In the genomic region with DNA sequence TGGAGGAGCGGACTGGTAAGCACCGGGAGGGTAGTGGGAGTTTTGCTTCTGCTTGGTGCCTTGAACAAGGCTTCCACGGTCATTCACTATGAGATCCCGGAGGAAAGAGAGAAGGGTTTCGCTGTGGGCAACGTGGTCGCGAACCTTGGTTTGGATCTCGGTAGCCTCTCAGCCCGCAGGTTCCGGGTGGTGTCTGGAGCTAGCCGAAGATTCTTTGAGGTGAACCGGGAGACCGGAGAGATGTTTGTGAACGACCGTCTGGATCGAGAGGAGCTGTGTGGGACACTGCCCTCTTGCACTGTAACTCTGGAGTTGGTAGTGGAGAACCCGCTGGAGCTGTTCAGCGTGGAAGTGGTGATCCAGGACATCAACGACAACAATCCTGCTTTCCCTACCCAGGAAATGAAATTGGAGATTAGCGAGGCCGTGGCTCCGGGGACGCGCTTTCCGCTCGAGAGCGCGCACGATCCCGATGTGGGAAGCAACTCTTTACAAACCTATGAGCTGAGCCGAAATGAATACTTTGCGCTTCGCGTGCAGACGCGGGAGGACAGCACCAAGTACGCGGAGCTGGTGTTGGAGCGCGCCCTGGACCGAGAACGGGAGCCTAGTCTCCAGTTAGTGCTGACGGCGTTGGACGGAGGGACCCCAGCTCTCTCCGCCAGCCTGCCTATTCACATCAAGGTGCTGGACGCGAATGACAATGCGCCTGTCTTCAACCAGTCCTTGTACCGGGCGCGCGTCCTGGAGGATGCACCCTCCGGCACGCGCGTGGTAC, we compare ENCODE assay signal across 8 cellular contexts. TPM values are rescaled to one million over a fixed set of nuclear protein-coding genes. Genes with fewer than 3 reads are reported as not detected.
DNase-seq lines count a peak whose midpoint lies in the region; ATAC-seq and TF ChIP-seq lines count a peak whose summit lies in the region.

No MANE protein-coding gene starts in this region.

- H3K36me3 Mint-ChIP-seq in T-helper 17 cell (ENCODE audit: low read depth): peaks cover 2% of the 10 kb centered on the region
- no peaks in the 10 kb centered on the region for H3K36me3 Mint-ChIP-seq in naive B cell

- ATAC-seq in GM19438 (IDR thresholded peaks at IDR 0.05; ENCODE audit: low read depth, unreplicated experiment): peak; percentile 42
- peak; percentile 19 for ATAC-seq in HG03575 (IDR thresholded peaks at IDR 0.05; ENCODE audit: extremely low read depth, insufficient number of reproducible peaks, low FRiP score, unreplicated experiment)
- ATAC-seq in T-helper 17 cell: no peak
- peak in 1 of 2 donors; percentile 23 for ATAC-seq in naive B cell (ENCODE audit: low read depth in 2 of 2)
- no peak for ATAC-seq in HG02970 (IDR thresholded peaks at IDR 0.05; ENCODE audit: low FRiP score, unreplicated experiment)

- peak overlapping the region; percentile 64 to 75 (median 68) for H3K4me3 ChIP-seq in esophagus muscularis mucosa

- no peaks in the 10 kb centered on the region for H3K9me3 ChIP-seq in T-helper 17 cell (ENCODE audit: control insufficient read depth, low read length, poor library complexity, severe bottlenecking)
- no peaks in the 10 kb centered on the region for H3K9me3 ChIP-seq in esophagus muscularis mucosa

- DNase-seq in DMS 273 treated with DMSO at 0.1 percent for 48 hours (lab: John Stamatoyannopoulos, UW): peak; percentile 22
- DNase-seq in T-helper 17 cell: no peak
- DNase-seq in esophagus muscularis mucosa (ENCODE audit: extremely low spot score): no peak
- DNase-seq in naive B cell: no peak
- no peak for DNase-seq in OCI-M2 (lab: John Stamatoyannopoulos, UW; ENCODE audit: unreplicated experiment)

- WGBS in esophagus muscularis mucosa: 0% methylated on average over 28 of the region's 58 CpGs

- no peaks in the 10 kb centered on the region for H3K27me3 ChIP-seq in esophagus muscularis mucosa

- H3K27me3 Mint-ChIP-seq in T-helper 17 cell: peaks cover 78% of the 10 kb centered on the region
- H3K27me3 Mint-ChIP-seq in naive B cell: peaks cover 50 to 84% (median 68%) of the 10 kb centered on the region in 3 donors

- H3K4me3 Mint-ChIP-seq in T-helper 17 cell: peak overlapping the region; percentile 91
- peak overlapping the region; percentile 86 to 95 (median 90) for H3K4me3 Mint-ChIP-seq in naive B cell

- H3K9me3 Mint-ChIP-seq in naive B cell: peaks cover 0 to 8% (median 0%) of the 10 kb centered on the region in 7 donors

- H3K36me3 ChIP-seq in esophagus muscularis mucosa: peaks cover 0 to 6% (median 0%) of the 10 kb centered on the region in 4 donors

- intact Hi-C loops in esophagus muscularis mucosa (cut with DNase I): loop anchor here (2.0 to 5.0 kb wide), 2 partner anchors 38 to 81 kb away; no protein-coding TSS in a partner anchor

- H3K27ac ChIP-seq in esophagus muscularis mucosa (replicated peaks in 1 of 4): peak overlapping the region; percentile 84 to 93 (median 89)

- H3K4me1 ChIP-seq in esophagus muscularis mucosa: peaks cover 39 to 55% (median 54%) of the 10 kb centered on the region in 4 donors

- no peak for TF ChIP-seq CTCF in esophagus muscularis mucosa (IDR thresholded peaks at IDR 0.05)

- H3K27ac Mint-ChIP-seq in T-helper 17 cell (no peak overlapping the region), naive B cell (peak overlapping the region in 4 of 6 donors; percentile 23 to 90 (median 87))

- TF ChIP-seq EP300 in esophagus muscularis mucosa (IDR thresholded peaks at IDR 0.05): no peak

- no peak for TF ChIP-seq POLR2A in esophagus muscularis mucosa (IDR thresholded peaks at IDR 0.05; ENCODE audit: low read depth)

- H3K4me1 Mint-ChIP-seq in T-helper 17 cell (peaks cover 15% of the 10 kb centered on the region), naive B cell (peaks cover 15 to 26% (median 24%) of the 10 kb centered on the region in 3 donors)

RNA-seq across cellular contexts. Expression of gene PCDHGC3, which starts 0.6 kb away (rescaled TPM):
- total RNA-seq in T-helper 17 cell: not detected
- 10 to 100 TPM; 56.5 to 81.1 (median 65.5) TPM for total RNA-seq in esophagus muscularis mucosa
- under 1 TPM in 3 of 6 donors, not detected in 3; 0.35 to 0.86 (median 0.61) TPM for polyA plus RNA-seq in naive B cell (ENCODE audit: low read depth in 6 of 6)

RNA-seq across cellular contexts. Expression of gene PCDHGC4, which starts 8.5 kb away (rescaled TPM):
- total RNA-seq in T-helper 17 cell (not detected), esophagus muscularis mucosa (1 to 10 TPM in 3 of 4 donors, under 1 TPM in 1; 0.91 to 3.3 (median 2.0) TPM)
- polyA plus RNA-seq in naive B cell (ENCODE audit: low read depth in 6 of 6): not detected

RNA-seq across cellular contexts. Expression of gene PCDHGC5, which starts 12.6 kb away (rescaled TPM):
- total RNA-seq in T-helper 17 cell: not detected
- 1 to 10 TPM in 3 of 4 donors, under 1 TPM in 1; 0.71 to 3.7 (median 1.4) TPM for total RNA-seq in esophagus muscularis mucosa
- polyA plus RNA-seq in naive B cell (ENCODE audit: low read depth in 6 of 6): not detected

RNA-seq across cellular contexts. Expression of gene PCDHGA12, which starts 46.0 kb away (rescaled TPM):
- total RNA-seq in T-helper 17 cell: not detected
- 10 to 100 TPM in 3 of 4 donors, 1 to 10 TPM in 1; 7.6 to 13.7 (median 11.6) TPM for total RNA-seq in esophagus muscularis mucosa
- polyA plus RNA-seq in naive B cell (ENCODE audit: low read depth in 6 of 6): under 1 TPM in 3 of 6 donors, not detected in 3; 0.09 to 0.16 (median 0.11) TPM

RNA-seq across cellular contexts. Expression of gene PCDHGA11, which starts 55.5 kb away (rescaled TPM):
- not detected for total RNA-seq in T-helper 17 cell
- 1 to 10 TPM; 3.0 to 5.8 (median 4.5) TPM for total RNA-seq in esophagus muscularis mucosa
- not detected for polyA plus RNA-seq in naive B cell (ENCODE audit: low read depth in 6 of 6)

Comparison
In these comparisons a context has a peak if more than half of its experiments do, and no peak if none do; other contexts are left out.
1. ATAC-seq: peak in GM19438 (single experiment) and HG03575 (single experiment); none in T-helper 17 cell (single experiment) and HG02970 (single experiment).
2. RNA of gene PCDHGC3, which starts 0.6 kb away (total RNA-seq): 56.5 to 81.1 TPM in esophagus muscularis mucosa; not detected in T-helper 17 cell; every median in the first group is over 10 times any median in the second.